In the genomic region with DNA sequence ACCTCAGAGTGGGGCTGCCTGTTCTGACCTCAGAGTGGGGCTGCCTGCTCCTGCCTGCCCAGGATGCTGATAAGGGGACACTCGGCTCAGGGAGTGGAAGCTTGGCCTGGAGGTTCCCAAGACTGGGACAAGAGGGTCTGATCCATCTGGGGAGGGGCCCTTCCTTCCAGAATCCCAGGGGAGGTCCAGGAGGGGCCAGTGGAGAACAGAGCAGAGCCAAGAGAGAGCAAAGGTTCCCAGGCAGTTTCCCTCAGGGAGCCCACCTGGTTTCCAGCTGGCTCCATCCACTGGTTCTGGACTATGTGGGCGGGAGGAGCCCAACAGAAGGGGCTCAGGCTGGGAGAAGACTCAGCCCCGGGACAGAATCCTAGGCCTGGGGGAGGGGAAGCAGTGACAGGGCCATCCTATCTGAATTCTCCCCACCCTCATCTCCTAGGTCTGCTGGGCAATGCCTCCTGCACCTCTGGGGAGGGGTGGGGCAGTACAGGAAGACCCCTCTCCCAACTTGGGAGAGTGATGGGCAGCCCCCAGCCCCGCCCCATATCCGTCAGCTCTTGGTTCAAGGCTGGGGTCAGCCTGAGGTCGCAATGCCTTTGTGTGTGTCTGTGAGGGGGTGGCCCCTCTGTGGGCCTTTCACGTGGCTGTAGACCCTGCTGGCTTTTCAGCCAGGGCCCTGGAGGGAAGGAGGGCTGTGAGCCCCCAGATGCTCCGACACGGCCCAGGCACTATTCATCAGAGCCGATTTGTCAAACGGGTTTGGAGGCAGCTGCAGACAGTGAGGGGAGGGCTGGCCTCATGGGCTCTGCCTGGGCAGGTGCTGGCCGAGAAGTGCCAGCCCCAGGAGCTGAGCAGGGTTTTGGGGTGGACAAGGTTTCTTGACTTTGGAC, we compare ENCODE assay signal across 25 cellular contexts. TPM values are rescaled to one million over a fixed set of nuclear protein-coding genes. Genes with fewer than 3 reads are reported as not detected.
DNase-seq lines count a peak whose midpoint lies in the region; ATAC-seq and TF ChIP-seq lines count a peak whose summit lies in the region.
"Had no signal": no experiment of that assay in that cellular context is flagged by ENCODE, and none has a peak within 500 bp of the region (broad histone marks: within the 10 kb centered on the region; RNA-seq: fewer than 3 reads in every experiment).

No MANE protein-coding gene starts in this region.

- peak overlapping the region; percentile 13 for H3K4me3 Mint-ChIP-seq in nephron progenitor cell
- H3K4me3 Mint-ChIP-seq in activated T-cell treated with anti-CD3 and anti-CD28 coated beads, Interleukin-2, amount 50 U/mL, for 72 hours, result no peak overlapping the region
- H3K4me3 Mint-ChIP-seq: activated B cell treated with CpG ODN at 0.5 μM for 24 hours; activated naive CD8-positive, alpha-beta T cell treated with anti-CD3 and anti-CD28 coated beads, Interleukin-2, amount 50 U/mL, for 24 hours; stimulated activated naive CD8-positive, alpha-beta T cell treated with anti-CD3 and anti-CD28 coated beads, Interleukin-15, Interleukin-2, amounts not matched to agents 100 ng/mL and 50 ng/mL, for 24 hours had no signal

- no peak for ATAC-seq in activated T-cell treated with anti-CD3 and anti-CD28 coated beads, Interleukin-2, amount 50 U/mL, for 72 hours (replicated peaks in 1 of 2)
- ATAC-seq in HG03469 (IDR thresholded peaks at IDR 0.05; ENCODE audit: unreplicated experiment), result no peak
- ATAC-seq: activated naive CD8-positive, alpha-beta T cell treated with anti-CD3 and anti-CD28 coated beads, Interleukin-2, amount 50 U/mL, for 24 hours; esophagus mucosa; gastroesophageal sphincter; mucosa of descending colon; PC-3 had no signal

- no peak overlapping the region for H3K4me3 ChIP-seq in dorsolateral prefrontal cortex
- H3K4me3 ChIP-seq: gastroesophageal sphincter, mucosa of descending colon, SJSA1 had no signal

- H3K27me3 Mint-ChIP-seq in nephron progenitor cell (ENCODE audit: low read depth, poor library complexity), result peaks cover 2% of the 10 kb centered on the region
- no peaks in the 10 kb centered on the region for H3K27me3 Mint-ChIP-seq in activated T-cell treated with anti-CD3 and anti-CD28 coated beads, Interleukin-2, amount 50 U/mL, for 72 hours (ENCODE audit: low read depth)
- H3K27me3 Mint-ChIP-seq: activated naive CD8-positive, alpha-beta T cell treated with anti-CD3 and anti-CD28 coated beads, Interleukin-2, amount 50 U/mL, for 24 hours; stimulated activated naive CD8-positive, alpha-beta T cell treated with anti-CD3 and anti-CD28 coated beads, Interleukin-15, Interleukin-2, amounts not matched to agents 100 ng/mL and 50 ng/mL, for 24 hours had no signal

- DNase-seq in DMS 273 (lab: John Stamatoyannopoulos, UW; ENCODE audit: unreplicated experiment), result peak; percentile 27
- DNase-seq in DMS 273 treated with DMSO at 0.1 percent for 48 hours (lab: John Stamatoyannopoulos, UW), result no peak
- peak in 1 of 10 donors; percentile 33 for DNase-seq in dorsolateral prefrontal cortex
- no peak for DNase-seq in nephron progenitor cell
- DNase-seq in activated T-cell treated with anti-CD3 and anti-CD28 coated beads, Interleukin-2, amount 50 U/mL, for 72 hours, result no peak
- DNase-seq in NCI-H2107 (lab: John Stamatoyannopoulos, UW), result no peak
- DNase-seq: activated B cell treated with CpG ODN at 0.5 μM for 24 hours; AML-193; COR-L47; effector CD4-positive, alpha-beta T cell; EL; NCI-H1105 treated with DMSO at 0.1 percent for 48 hours; NCI-H2171; PC-3; stimulated activated CD4-positive, alpha-beta T cell treated with anti-CD3 and anti-CD28 coated beads, Interleukin-2, amount 100 ng/mL, for 48 hours had no signal

- no peaks in the 10 kb centered on the region for H3K36me3 Mint-ChIP-seq in nephron progenitor cell (ENCODE audit: low read depth)
- H3K36me3 Mint-ChIP-seq in activated T-cell treated with anti-CD3 and anti-CD28 coated beads, Interleukin-2, amount 50 U/mL, for 72 hours (ENCODE audit: insufficient read depth in 2 of 2), result no peaks in the 10 kb centered on the region

- H3K4me1 Mint-ChIP-seq in nephron progenitor cell, result peaks cover 67% of the 10 kb centered on the region
- no peaks in the 10 kb centered on the region for H3K4me1 Mint-ChIP-seq in activated T-cell treated with anti-CD3 and anti-CD28 coated beads, Interleukin-2, amount 50 U/mL, for 72 hours (ENCODE audit: low read depth)
- H3K4me1 Mint-ChIP-seq: activated naive CD8-positive, alpha-beta T cell treated with anti-CD3 and anti-CD28 coated beads, Interleukin-2, amount 50 U/mL, for 24 hours had no signal

- intact Hi-C loops in dorsolateral prefrontal cortex (cut with DNase I), result no loop called here

- TF ChIP-seq CTCF in dorsolateral prefrontal cortex (IDR thresholded peaks at IDR 0.05 in 54 of 56, conservative IDR thresholded peaks at IDR 0.05 in 2 of 56; ENCODE audit: low read depth in 1 of 56, partially characterized antibody in 56 of 56) (no peak), nephron progenitor cell (IDR thresholded peaks at IDR 0.05) (no peak)

- no peaks in the 10 kb centered on the region for H3K27me3 ChIP-seq in dorsolateral prefrontal cortex
- H3K27me3 ChIP-seq: gastroesophageal sphincter, SJSA1 had no signal

- peak overlapping the region in 43 of 59 donors; percentile 28 to 98 (median 92) for H3K27ac ChIP-seq in dorsolateral prefrontal cortex
- H3K27ac ChIP-seq in temporal lobe (ENCODE audit: low read depth, low read length), result peak overlapping the region; percentile 93
- H3K27ac ChIP-seq: 22Rv1 had no signal

- H3K27ac Mint-ChIP-seq in nephron progenitor cell, result peak overlapping the region; percentile 66
- H3K27ac Mint-ChIP-seq in activated T-cell treated with anti-CD3 and anti-CD28 coated beads, Interleukin-2, amount 50 U/mL, for 72 hours, result no peak overlapping the region
- H3K27ac Mint-ChIP-seq: activated B cell treated with CpG ODN at 0.5 μM for 24 hours; activated naive CD8-positive, alpha-beta T cell treated with anti-CD3 and anti-CD28 coated beads, Interleukin-2, amount 50 U/mL, for 24 hours; stimulated activated naive CD8-positive, alpha-beta T cell treated with anti-CD3 and anti-CD28 coated beads, Interleukin-15, Interleukin-2, amounts not matched to agents 100 ng/mL and 50 ng/mL, for 24 hours had no signal

- H3K9me3 Mint-ChIP-seq in nephron progenitor cell, result peaks cover 6% of the 10 kb centered on the region
- no peaks in the 10 kb centered on the region for H3K9me3 Mint-ChIP-seq in activated T-cell treated with anti-CD3 and anti-CD28 coated beads, Interleukin-2, amount 50 U/mL, for 72 hours
- H3K9me3 Mint-ChIP-seq: activated naive CD8-positive, alpha-beta T cell treated with anti-CD3 and anti-CD28 coated beads, Interleukin-2, amount 50 U/mL, for 24 hours; stimulated activated naive CD8-positive, alpha-beta T cell treated with anti-CD3 and anti-CD28 coated beads, Interleukin-15, Interleukin-2, amounts not matched to agents 100 ng/mL and 50 ng/mL, for 24 hours had no signal

RNA-seq across cellular contexts. Expression of gene RNU6ATAC, which starts 49.4 kb away (rescaled TPM):
- total RNA-seq in dorsolateral prefrontal cortex (100 to 1,000 TPM in 83 of 120 experiments, 10 to 100 TPM in 37; 25.4 to 362 (median 132) TPM), temporal lobe (under 0.01 TPM)
- total RNA-seq in activated T-cell treated with anti-CD3 and anti-CD28 coated beads, Interleukin-2, amount 50 U/mL, for 72 hours, result 10 to 100 TPM; 17.2 to 34.1 TPM
- total RNA-seq: gastroesophageal sphincter, PC-3, SJSA1, urinary bladder had no signal

Comparison
In these comparisons a context has a peak if more than half of its experiments do, and no peak if none do; other contexts are left out.
1. RNA of gene RNU6ATAC, which starts 49.4 kb away (total RNA-seq): 25.4 to 362 TPM in dorsolateral prefrontal cortex and 17.2 to 34.1 TPM in activated T-cell treated with anti-CD3 and anti-CD28 coated beads, Interleukin-2, amount 50 U/mL, for 72 hours; under 0.01 TPM in temporal lobe (single experiment); every median in the first group is over 10 times any median in the second.